Comparison of ENCODE assay signal across 27 cellular contexts in the genomic region with DNA sequence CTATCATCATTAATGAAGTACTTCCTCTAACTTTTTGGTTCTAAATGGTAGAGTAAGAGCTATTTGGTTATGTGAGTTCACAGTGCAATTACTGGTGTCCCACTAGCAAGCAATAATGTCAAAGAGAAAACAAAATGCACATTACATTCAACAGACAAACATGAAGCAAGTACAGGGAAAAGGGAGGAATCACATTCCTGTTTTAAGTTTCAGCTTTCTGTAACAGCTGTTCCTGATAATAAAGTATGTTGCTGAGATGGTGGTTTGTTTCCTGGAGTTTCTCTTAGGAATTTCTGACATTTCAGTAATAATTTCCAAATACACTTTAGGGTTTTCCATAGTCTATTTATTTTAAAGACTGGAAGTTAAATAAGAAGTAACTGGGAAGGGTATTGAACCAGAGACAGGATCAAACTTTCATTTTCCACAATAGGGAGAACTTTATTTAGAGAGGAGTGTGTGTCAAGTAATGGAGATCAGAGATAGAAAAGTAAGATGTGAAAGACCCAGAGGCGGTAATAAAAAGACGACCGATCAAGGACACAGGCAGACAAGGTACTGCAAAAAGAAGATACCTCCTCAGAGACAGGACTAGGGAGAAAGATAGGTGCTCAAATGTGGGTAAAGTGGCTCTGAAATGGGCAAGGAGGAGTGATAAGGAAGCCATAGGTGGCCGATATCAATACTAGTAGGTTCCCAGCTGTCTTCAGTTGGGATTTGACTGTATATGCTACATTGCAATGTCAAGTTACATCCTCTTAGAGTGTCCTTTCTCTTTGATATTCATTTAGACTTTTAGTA. TPM values are rescaled to one million over a fixed set of nuclear protein-coding genes. Genes with fewer than 3 reads are reported as not detected.
DNase-seq lines count a peak whose midpoint lies in the region; ATAC-seq and TF ChIP-seq lines count a peak whose summit lies in the region.
"Had no signal": no experiment of that assay in that cellular context is flagged by ENCODE, and none has a peak within 500 bp of the region (broad histone marks: within the 10 kb centered on the region; RNA-seq: fewer than 3 reads in every experiment).

No MANE protein-coding gene starts in this region.

- H3K4me3 ChIP-seq in AG04450 (ENCODE audit: low read depth, low read length) (no peak overlapping the region), HFF-Myc (replicated peaks; ENCODE audit: low read depth, low read length) (no peak overlapping the region), choroid plexus epithelial cell (ENCODE audit: low read depth, low read length) (no peak overlapping the region), hepatocyte (no peak overlapping the region)
- H3K4me3 ChIP-seq: A549, ovary, uterus had no signal

- H3K9me3 ChIP-seq in AG04450 (ENCODE audit: control insufficient read depth, insufficient read depth, low read length) = no peaks in the 10 kb centered on the region
- H3K9me3 ChIP-seq in hepatocyte (ENCODE audit: low read depth) = no peaks in the 10 kb centered on the region
- H3K9me3 ChIP-seq: A549, ovary, uterus had no signal

- H3K27me3 ChIP-seq in AG04450 (ENCODE audit: control insufficient read depth, insufficient read depth, low read length) (no peaks in the 10 kb centered on the region), hepatocyte (no peaks in the 10 kb centered on the region)
- H3K27me3 ChIP-seq: ovary, uterus had no signal

- POLR2A ChIA-PET in AG04450 (lab: Yijun Ruan, JAX) = interaction anchor here (0.6 to 0.7 kb wide), 3 partner anchors 15 to 121 kb away, joined by 3 to 10 read pairs (median 8); no protein-coding TSS in a partner anchor

- 88% methylated on average over 4 of the region's 4 CpGs for WGBS in hepatocyte (ENCODE audit: low lambda C conversion rate, missing lambda C conversion rate)

- H3K36me3 ChIP-seq in hepatocyte (replicated peaks; ENCODE audit: insufficient read depth, low read depth) = no peaks in the 10 kb centered on the region
- H3K36me3 ChIP-seq: ovary, uterus had no signal

- H3K4me1 ChIP-seq in hepatocyte (ENCODE audit: insufficient read depth) = no peaks in the 10 kb centered on the region
- H3K4me1 ChIP-seq: A549, uterus had no signal

- no peak for TF ChIP-seq CTCF in AG04450 (IDR thresholded peaks at IDR 0.05; ENCODE audit: low read depth, low read length)
- TF ChIP-seq CTCF in HFF-Myc (IDR thresholded peaks at IDR 0.05; ENCODE audit: low read depth, low read length, missing control alignments) = no peak
- TF ChIP-seq CTCF in choroid plexus epithelial cell (conservative IDR thresholded peaks at IDR 0.05; ENCODE audit: low read depth, low read length) = no peak
- TF ChIP-seq CTCF in hepatocyte (IDR thresholded peaks at IDR 0.05; ENCODE audit: poor library complexity) = no peak

- DNase-seq in AG04450 (ENCODE audit: low read depth, low spot score) = no peak
- peak; percentile 14 for DNase-seq in HFF-Myc (ENCODE audit: extremely low read depth, low read depth)
- peak; percentile 49 for DNase-seq in choroid plexus epithelial cell (ENCODE audit: low read depth)
- DNase-seq in hepatocyte (ENCODE audit: low spot score) = no peak
- no peak for DNase-seq in hypothalamus (lab: John Stamatoyannopoulos, UW)
- DNase-seq in NOMO-1 treated with DMSO at 0.1 percent for 48 hours (lab: John Stamatoyannopoulos, UW; ENCODE audit: unreplicated experiment) = no peak
- no peak for DNase-seq in C1 segment of cervical spinal cord (lab: John Stamatoyannopoulos, UW)
- DNase-seq: activated CD4-positive, CD25-positive, alpha-beta regulatory T cell; activated CD8-positive, alpha-beta T cell treated with anti-CD3 and anti-CD28 coated beads, Interleukin-2, amount 10 ng/mL, durations not matched to agents 7 days and 5 days; activated naive CD4-positive, alpha-beta T cell; activated T-cell treated with anti-CD3 and anti-CD28 coated beads, Interleukin-2, amount 50 U/mL, for 24 hours; CD8-positive, alpha-beta T cell; effector memory CD8-positive, alpha-beta T cell; foreskin melanocyte; GOT3; kidney; naive B cell; NCI-H1048; NCI-H187 treated with DMSO at 0.1 percent for 48 hours; NCI-H2227 treated with DMSO at 0.1 percent for 48 hours; ovary; right cardiac atrium; substantia nigra; uterus had no signal

- H3K79me2 ChIP-seq in hepatocyte = no peaks in the 10 kb centered on the region

- H3K9me2 ChIP-seq in hepatocyte (replicated peaks; ENCODE audit: insufficient read depth) = no peaks in the 10 kb centered on the region

- H3K4me2 ChIP-seq in hepatocyte = peak overlapping the region; percentile 34
- H3K4me2 ChIP-seq: A549 had no signal

- no peak for ATAC-seq in HG03095 (IDR thresholded peaks at IDR 0.05; ENCODE audit: unreplicated experiment)
- ATAC-seq: activated CD8-positive, alpha-beta T cell treated with anti-CD3 and anti-CD28 coated beads, Interleukin-2, amount 10 ng/mL, durations not matched to agents 7 days and 5 days; CD8-positive, alpha-beta T cell; effector memory CD8-positive, alpha-beta T cell; Panc1; right cardiac atrium had no signal

- CTCF ChIA-PET in AG04450 (lab: Charles Lee) = interaction anchor here (0.9 kb wide), 1 partner anchor 336 kb away, joined by 3 read pairs; the partner anchor contains the start of gene INTS4

- no peaks in the 10 kb centered on the region for H4K20me1 ChIP-seq in hepatocyte (ENCODE audit: insufficient read depth, poor library complexity, severe bottlenecking)

- no peak overlapping the region for H2AFZ ChIP-seq in hepatocyte

- H3K27ac ChIP-seq in AG04450 (ENCODE audit: low read depth, low read length) (peak overlapping the region; percentile 41), hepatocyte (no peak overlapping the region)
- H3K27ac ChIP-seq: A549, ovary, uterus had no signal

RNA-seq across cellular contexts. Expression of gene CLNS1A, which starts 20.8 kb away (rescaled TPM):
- polyA plus RNA-seq in AG04450 (2011; rRNA removed) (158 and 186 TPM in 2 replicates), hepatocyte (77.3 and 80.6 TPM in 2 replicates)
- 82.5 and 119 TPM in 2 replicates for polyA minus RNA-seq in AG04450 (2011; rRNA and poly(A)+ RNA removed)
- total RNA-seq in hepatocyte = 121 and 137 TPM in 2 replicates

Comparison
In these comparisons a context has a peak if more than half of its experiments do, and no peak if none do; other contexts are left out.
1. DNase-seq: peak in HFF-Myc (single experiment) and choroid plexus epithelial cell (single experiment); none in AG04450 (single experiment), hepatocyte (single experiment), hypothalamus (0 of 51), NOMO-1 treated with DMSO at 0.1 percent for 48 hours (single experiment) and C1 segment of cervical spinal cord (0 of 14).